Comparison of ENCODE assay signal across 9 cellular contexts in the genomic region with DNA sequence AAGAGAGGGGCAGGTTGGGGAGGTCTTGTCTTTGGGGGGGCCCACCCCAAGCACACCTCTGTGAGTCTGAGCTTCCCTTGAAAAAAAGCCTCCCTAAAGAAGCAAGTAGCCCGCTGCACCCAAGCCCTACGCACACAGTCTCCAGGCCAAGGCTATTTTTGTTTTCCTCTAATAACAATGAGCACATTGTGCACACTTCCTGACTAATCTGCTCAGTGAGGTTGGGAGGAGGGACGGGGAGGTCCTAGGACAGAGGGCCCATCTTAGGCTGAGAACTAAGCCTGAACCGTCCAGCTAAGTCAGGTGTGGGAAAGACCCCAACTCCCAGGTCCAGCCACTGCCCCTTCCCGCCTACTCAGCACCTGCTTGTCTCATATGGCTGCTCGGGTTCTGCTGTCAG.
DNase-seq lines count a peak whose midpoint lies in the region; ATAC-seq, FAIRE-seq and TF ChIP-seq lines count a peak whose summit lies in the region.
"Had no signal": no experiment of that assay in that cellular context is flagged by ENCODE, and none has a peak within 500 bp of the region (broad histone marks: within the 10 kb centered on the region; RNA-seq: fewer than 3 reads in every experiment).

No MANE protein-coding gene starts in this region.

- H3K4me3 Mint-ChIP-seq in stimulated activated naive B cell treated with anti-CD40 and anti-IgM and Interleukin-4, amounts not matched to agents 10 μg/mL and 1 μg/mL and 100 μg/mL, for 72 hours, result peak overlapping the region in 1 of 2 donors; percentile 29
- H3K4me3 Mint-ChIP-seq: activated naive CD8-positive, alpha-beta T cell had no signal

- H3K4me1 Mint-ChIP-seq in stimulated activated naive B cell treated with anti-CD40 and anti-IgM and Interleukin-4, amounts not matched to agents 10 μg/mL and 1 μg/mL and 100 μg/mL, for 72 hours, result peaks cover 29 to 39% of the 10 kb centered on the region in 2 donors

- no peaks in the 10 kb centered on the region for H3K27me3 Mint-ChIP-seq in stimulated activated naive B cell treated with anti-CD40 and anti-IgM and Interleukin-4, amounts not matched to agents 10 μg/mL and 1 μg/mL and 100 μg/mL, for 72 hours
- H3K27me3 Mint-ChIP-seq: activated naive CD8-positive, alpha-beta T cell had no signal

- peaks cover 14 to 36% of the 10 kb centered on the region in 2 donors for H3K36me3 Mint-ChIP-seq in stimulated activated naive B cell treated with anti-CD40 and anti-IgM and Interleukin-4, amounts not matched to agents 10 μg/mL and 1 μg/mL and 100 μg/mL, for 72 hours

- no peak overlapping the region for H3K27ac Mint-ChIP-seq in stimulated activated naive B cell treated with anti-CD40 and anti-IgM and Interleukin-4, amounts not matched to agents 10 μg/mL and 1 μg/mL and 100 μg/mL, for 72 hours
- H3K27ac Mint-ChIP-seq: activated naive CD8-positive, alpha-beta T cell had no signal

- DNase-seq in H54 (ENCODE audit: insufficient read length, low spot score), result peak; percentile 60
- DNase-seq in cerebellum (ENCODE audit: low spot score), result peak; percentile 59
- no peak for DNase-seq in left lobe of liver (ENCODE audit: low spot score)
- no peak for DNase-seq in stimulated activated naive B cell treated with anti-CD40 and anti-IgM and Interleukin-4, amounts not matched to agents 10 μg/mL and 1 μg/mL and 100 μg/mL, for 72 hours
- DNase-seq in activated CD4-positive, alpha-beta T cell treated with anti-CD3 and anti-CD28 coated beads, Interleukin-2, amount 50 U/mL, for 48 hours, result no peak

- peak; percentile 47 for ATAC-seq in left lobe of liver
- peak; percentile 14 to 47 for ATAC-seq in stimulated activated naive B cell treated with anti-CD40 and anti-IgM and Interleukin-4, amounts not matched to agents 10 μg/mL and 1 μg/mL and 100 μg/mL, for 72 hours (replicated peaks)
- ATAC-seq in HG02623 (IDR thresholded peaks at IDR 0.05; ENCODE audit: unreplicated experiment), result no peak
- ATAC-seq in GM18511 (IDR thresholded peaks at IDR 0.05; ENCODE audit: unreplicated experiment), result no peak
- no peak for ATAC-seq in GM21447 (IDR thresholded peaks at IDR 0.05; ENCODE audit: unreplicated experiment)

- TF ChIP-seq POLR2A in H54 (IDR thresholded peaks at IDR 0.05; ENCODE audit: low read depth, low read length), result no peak

- peak; percentile 6 for FAIRE-seq in H54 (lab: Jason Lieb, UNC)

- no peaks in the 10 kb centered on the region for H3K9me3 Mint-ChIP-seq in stimulated activated naive B cell treated with anti-CD40 and anti-IgM and Interleukin-4, amounts not matched to agents 10 μg/mL and 1 μg/mL and 100 μg/mL, for 72 hours

Comparison
In these comparisons a context has a peak if more than half of its experiments do, and no peak if none do; other contexts are left out.
1. DNase-seq: peak in H54 (single experiment) and cerebellum (single experiment); none in left lobe of liver (single experiment), stimulated activated naive B cell treated with anti-CD40 and anti-IgM and Interleukin-4, amounts not matched to agents 10 μg/mL and 1 μg/mL and 100 μg/mL, for 72 hours (single experiment) and activated CD4-positive, alpha-beta T cell treated with anti-CD3 and anti-CD28 coated beads, Interleukin-2, amount 50 U/mL, for 48 hours (0 of 2).
2. ATAC-seq: peak in left lobe of liver (single experiment) and stimulated activated naive B cell treated with anti-CD40 and anti-IgM and Interleukin-4, amounts not matched to agents 10 μg/mL and 1 μg/mL and 100 μg/mL, for 72 hours (2 of 2); none in HG02623 (single experiment), GM18511 (single experiment) and GM21447 (single experiment).